Comparison of ENCODE assay signal across 20 cellular contexts in the genomic region with DNA sequence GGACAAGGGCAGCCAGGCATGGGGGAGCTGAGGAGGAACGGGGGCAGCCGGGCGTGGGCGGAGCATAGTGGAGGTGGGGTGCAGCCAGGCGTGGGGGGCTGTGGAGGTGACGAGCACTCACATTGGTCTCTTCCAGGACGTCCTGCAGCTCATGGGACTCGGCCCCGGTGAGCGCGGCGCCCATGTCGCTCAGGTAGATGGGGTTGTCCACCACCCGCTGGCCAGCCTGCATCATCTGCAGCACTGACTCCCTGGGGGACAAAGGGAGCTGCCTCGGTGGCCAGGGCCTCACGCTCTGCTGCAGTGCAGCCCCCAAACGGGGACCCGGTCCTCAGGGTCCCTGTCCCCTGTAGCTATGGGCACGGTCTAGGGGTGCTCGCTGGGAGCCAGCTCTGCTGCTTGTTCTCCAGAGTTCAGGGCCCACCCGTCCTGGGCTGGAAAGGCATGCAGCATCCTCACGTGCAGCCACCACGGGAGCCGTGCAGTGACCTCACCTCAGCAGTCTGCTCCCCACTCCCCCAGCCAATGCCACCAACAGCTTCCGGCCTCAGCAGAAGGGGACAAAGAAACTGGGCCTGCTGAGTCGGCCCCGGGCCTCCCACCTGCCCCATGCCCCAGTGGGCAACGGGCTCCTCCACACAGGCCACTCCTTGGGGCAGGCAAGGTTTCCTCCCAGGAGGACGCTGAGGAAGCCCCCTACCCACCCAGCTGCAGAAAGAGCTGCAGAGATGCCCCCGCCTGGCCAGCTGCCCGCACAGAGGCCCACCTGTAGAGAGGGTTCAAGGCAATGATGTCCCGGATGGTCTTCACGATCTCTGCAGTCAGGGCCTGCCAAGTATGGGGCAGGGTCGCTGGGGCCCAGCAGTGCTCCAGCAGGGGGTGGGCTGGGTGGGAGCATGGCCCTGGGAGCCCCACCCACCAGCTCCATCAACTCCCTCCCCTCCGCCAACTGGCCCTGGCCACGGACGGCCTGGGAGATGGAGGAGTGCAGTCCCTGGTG. TPM values are rescaled to one million over a fixed set of nuclear protein-coding genes. Genes with fewer than 3 reads are reported as not detected.
"Had no signal": no experiment of that assay in that cellular context is flagged by ENCODE, and none has a peak within 500 bp of the region (broad histone marks: within the 10 kb centered on the region; RNA-seq: fewer than 3 reads in every experiment).

No MANE protein-coding gene starts in this region.

- H3K9me3 Mint-ChIP-seq: activated CD4-positive, alpha-beta T cell treated with anti-CD3 and anti-CD28 coated beads, Interleukin-2, amount 10 ng/mL, durations not matched to agents 7 days and 5 days; naive B cell; stimulated activated memory B cell treated with anti-CD40 and anti-IgM and Interleukin-4, amounts not matched to agents 10 μg/mL and 1 μg/mL and 100 μg/mL, for 72 hours; T-helper 1 cell treated with Interleukin-12 subunit alpha and Interleukin-12 subunit beta and Interleukin-4 antibody, amounts not matched to agents 30 μg/mL and 1 μg/mL, for 36 hours had no signal

- H3K27ac ChIP-seq: cardiac muscle cell, coronary artery, lower lobe of right lung, neutrophil had no signal

- H3K27ac Mint-ChIP-seq: activated CD4-positive, alpha-beta T cell treated with anti-CD3 and anti-CD28 coated beads, Interleukin-2, amount 10 ng/mL, durations not matched to agents 7 days and 5 days; stimulated activated memory B cell treated with anti-CD40 and anti-IgM and Interleukin-4, amounts not matched to agents 10 μg/mL and 1 μg/mL and 100 μg/mL, for 72 hours; T-helper 1 cell treated with Interleukin-12 subunit alpha and Interleukin-12 subunit beta and Interleukin-4 antibody, amounts not matched to agents 30 μg/mL and 1 μg/mL, for 36 hours had no signal

- H3K4me1 ChIP-seq: lower lobe of right lung had no signal

- H3K4me2 ChIP-seq: smooth muscle cell had no signal

- H3K9me3 ChIP-seq: lower lobe of right lung, neutrophil had no signal

- FAIRE-seq: TTC549 had no signal

- H3K27me3 Mint-ChIP-seq: activated CD4-positive, alpha-beta T cell treated with anti-CD3 and anti-CD28 coated beads, Interleukin-2, amount 10 ng/mL, durations not matched to agents 7 days and 5 days; naive B cell; progenitor cell of endocrine pancreas; stimulated activated memory B cell treated with anti-CD40 and anti-IgM and Interleukin-4, amounts not matched to agents 10 μg/mL and 1 μg/mL and 100 μg/mL, for 72 hours had no signal

- ATAC-seq: lower lobe of right lung; stimulated activated memory B cell treated with anti-CD40 and anti-IgM and Interleukin-4, amounts not matched to agents 10 μg/mL and 1 μg/mL and 100 μg/mL, for 72 hours had no signal

- H3K4me3 Mint-ChIP-seq: activated CD4-positive, alpha-beta T cell treated with anti-CD3 and anti-CD28 coated beads, Interleukin-2, amount 10 ng/mL, durations not matched to agents 7 days and 5 days; stimulated activated memory B cell treated with anti-CD40 and anti-IgM and Interleukin-4, amounts not matched to agents 10 μg/mL and 1 μg/mL and 100 μg/mL, for 72 hours; T-helper 1 cell treated with Interleukin-12 subunit alpha and Interleukin-12 subunit beta and Interleukin-4 antibody, amounts not matched to agents 30 μg/mL and 1 μg/mL, for 36 hours had no signal

- H3K27me3 ChIP-seq: cardiac muscle cell, neutrophil had no signal

- DNase-seq: activated CD4-positive, alpha-beta T cell treated with anti-CD3 and anti-CD28 coated beads, Interleukin-2, amount 10 ng/mL, durations not matched to agents 7 days and 5 days; activated CD4-positive, CD25-positive, alpha-beta regulatory T cell; activated effector memory CD4-positive, alpha-beta T cell treated with anti-CD3 and anti-CD28 coated beads, Interleukin-2, amount 50 U/mL, for 16 hours; effector memory CD4-positive, alpha-beta T cell; erythroblast; hippocampal formation; lower lobe of right lung; midbrain; naive B cell; trophoblast cell had no signal

- H3K4me1 Mint-ChIP-seq: activated CD4-positive, alpha-beta T cell treated with anti-CD3 and anti-CD28 coated beads, Interleukin-2, amount 10 ng/mL, durations not matched to agents 7 days and 5 days; stimulated activated memory B cell treated with anti-CD40 and anti-IgM and Interleukin-4, amounts not matched to agents 10 μg/mL and 1 μg/mL and 100 μg/mL, for 72 hours had no signal

- H3K4me3 ChIP-seq: cardiac muscle cell, coronary artery, lower lobe of right lung, smooth muscle cell had no signal

RNA-seq across cellular contexts. Expression of gene CATSPERD, which starts 12.6 kb away (rescaled TPM):
- total RNA-seq: activated CD4-positive, alpha-beta T cell treated with anti-CD3 and anti-CD28 coated beads, Interleukin-2, amount 10 ng/mL, durations not matched to agents 7 days and 5 days; cardiac muscle cell; glomerular endothelial cell; progenitor cell of endocrine pancreas; right cardiac atrium; smooth muscle cell had no signal
- polyA plus RNA-seq: cardiac muscle cell, right cardiac atrium, smooth muscle cell had no signal
